Comparison of ENCODE assay signal across 1 cellular context in the genomic region with DNA sequence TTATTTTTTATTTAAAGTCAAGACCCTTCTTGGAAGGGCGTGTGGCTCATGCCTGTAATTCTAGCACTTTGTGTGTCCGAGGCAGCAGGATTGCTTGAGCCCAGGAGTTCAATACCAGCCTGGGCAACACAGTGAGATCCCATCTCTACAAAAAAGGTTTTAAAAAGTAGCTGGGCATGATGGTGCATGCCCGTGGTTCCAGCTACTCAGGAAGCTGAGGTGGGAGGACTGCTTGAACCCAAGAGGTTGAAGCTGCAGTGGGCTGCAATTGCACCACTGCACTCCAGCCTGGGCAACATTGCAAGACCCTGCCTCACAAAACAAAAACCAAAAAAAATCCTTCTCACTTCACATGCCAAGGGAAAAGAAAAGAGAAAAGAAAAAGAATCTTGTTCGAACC.
TF ChIP-seq lines count a peak whose summit lies in the region.

No MANE protein-coding gene starts in this region.

TF ChIP-seq in WTC11, 78 proteins besides CTCF, POLR2A, EP300 and RAD21:
- TF ChIP-seq, protein P1, sequence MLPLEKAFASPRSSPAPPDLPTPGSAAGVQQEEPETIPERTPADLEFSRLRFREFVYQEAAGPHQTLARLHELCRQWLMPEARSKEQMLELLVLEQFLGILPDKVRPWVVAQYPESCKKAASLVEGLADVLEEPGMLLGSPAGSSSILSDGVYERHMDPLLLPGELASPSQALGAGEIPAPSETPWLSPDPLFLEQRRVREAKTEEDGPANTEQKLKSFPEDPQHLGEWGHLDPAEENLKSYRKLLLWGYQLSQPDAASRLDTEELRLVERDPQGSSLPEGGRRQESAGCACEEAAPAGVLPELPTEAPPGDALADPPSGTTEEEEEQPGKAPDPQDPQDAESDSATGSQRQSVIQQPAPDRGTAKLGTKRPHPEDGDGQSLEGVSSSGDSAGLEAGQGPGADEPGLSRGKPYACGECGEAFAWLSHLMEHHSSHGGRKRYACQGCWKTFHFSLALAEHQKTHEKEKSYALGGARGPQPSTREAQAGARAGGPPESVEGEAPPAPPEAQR (CRISPR knock-in tag; IDR thresholded peaks at IDR 0.05): no peak
- TF ChIP-seq ZNF121 (CRISPR knock-in tag; IDR thresholded peaks at IDR 0.05) (peak; percentile 99), EMX1 (CRISPR knock-in tag; IDR thresholded peaks at IDR 0.05) (no peak), TP53 (CRISPR knock-in tag; IDR thresholded peaks at IDR 0.05) (no peak), OVOL2 (CRISPR knock-in tag; IDR thresholded peaks at IDR 0.05; ENCODE audit: borderline replicate concordance) (no peak), FOXK1 (CRISPR knock-in tag; IDR thresholded peaks at IDR 0.05) (no peak)
